Comparison of ENCODE assay signal across 16 cellular contexts in genomic region chr15:67022587-67022986, GRCh38. TPM values are rescaled to one million over a fixed set of nuclear protein-coding genes. Genes with fewer than 3 reads are reported as not detected.
DNase-seq lines count a peak whose midpoint lies in the region; ATAC-seq, FAIRE-seq and TF ChIP-seq lines count a peak whose summit lies in the region.
"Had no signal": no experiment of that assay in that cellular context is flagged by ENCODE, and none has a peak within 500 bp of the region (broad histone marks: within the 10 kb centered on the region; RNA-seq: fewer than 3 reads in every experiment).

No MANE protein-coding gene starts in this region.

- no peak overlapping the region for H2BK12ac ChIP-seq in H1 (ENCODE audit: low read depth, low read length)

- peak overlapping the region in 8 of 11 experiments; percentile 80 to 95 (median 92); a peak in 16 of 22 replicates for H3K4me2 ChIP-seq in BLaER1 treated with 17β-estradiol and CSF1 and Interleukin-3, amounts not matched to agents 10 nM and 100 nM
- no peak overlapping the region for H3K4me2 ChIP-seq in H1 (ENCODE audit: insufficient read depth in 1 of 2, low read depth in 2 of 2, low read length in 2 of 2)
- H3K4me2 ChIP-seq: GM23338 had no signal

- H3K18ac ChIP-seq in H1 (ENCODE audit: extremely low read depth, low read length) = no peak overlapping the region

- no peaks in the 10 kb centered on the region for H3K36me3 ChIP-seq in BLaER1 treated with 17β-estradiol and CSF1 and Interleukin-3, amounts not matched to agents 10 nM and 100 nM
- H3K36me3 ChIP-seq in H1 (ENCODE audit: control insufficient read depth in 2 of 4, insufficient read depth in 4 of 4, low read length in 3 of 4) (no peaks in the 10 kb centered on the region), colonic mucosa (no peaks in the 10 kb centered on the region)

- intact Hi-C loops in left colon (cut with DNase I, micrococcal nuclease) (no loop called here), colonic mucosa (cut with DNase I) (no loop called here)

- H3K4me1 ChIP-seq in BLaER1 treated with 17β-estradiol and CSF1 and Interleukin-3, amounts not matched to agents 10 nM and 100 nM = peaks cover 42 to 96% (median 93%) of the 10 kb centered on the region in 10 experiments
- H3K4me1 ChIP-seq in H1 (replicated peaks in 1 of 4; ENCODE audit: control insufficient read depth in 3 of 4, insufficient read depth in 4 of 4, low read length in 3 of 4) (peaks cover 6 to 10% (median 7%) of the 10 kb centered on the region in 4 experiments; a peak in 6 of 7 replicates), colonic mucosa (peaks cover 21% of the 10 kb centered on the region)

- no peak overlapping the region for H3K27ac Mint-ChIP-seq in activated CD8-positive, alpha-beta memory T cell treated with anti-CD3 and anti-CD28 coated beads, Interleukin-2, amount 10 ng/mL, durations not matched to agents 7 days and 5 days
- H3K27ac Mint-ChIP-seq: CD8-positive, alpha-beta memory T cell; GM23338 had no signal

- no peaks in the 10 kb centered on the region for H3K27me3 ChIP-seq in BLaER1 treated with 17β-estradiol and CSF1 and Interleukin-3, amounts not matched to agents 10 nM and 100 nM
- no peaks in the 10 kb centered on the region for H3K27me3 ChIP-seq in H1 (replicated peaks in 1 of 4; ENCODE audit: control insufficient read depth in 3 of 4, extremely low read depth in 1 of 4, insufficient read depth in 3 of 4, low read length in 3 of 4)
- H3K27me3 ChIP-seq in colonic mucosa = no peaks in the 10 kb centered on the region

- no peak for TF ChIP-seq EP300 in H1 (IDR thresholded peaks at IDR 0.05; ENCODE audit: borderline replicate concordance in 1 of 2, low read depth in 2 of 2, low read length in 2 of 2)

- POLR2A ChIA-PET in H1 (lab: Charles Lee; ENCODE audit: partially characterized antibody) = interaction anchor here (1.6 to 1.8 kb wide), 3 partner anchors 8 to 42 kb away, joined by 3 to 11 read pairs (median 5); partner anchors contain the start of gene SMAD3

- no peaks in the 10 kb centered on the region for H3K9me3 Mint-ChIP-seq in activated CD8-positive, alpha-beta memory T cell treated with anti-CD3 and anti-CD28 coated beads, Interleukin-2, amount 10 ng/mL, durations not matched to agents 7 days and 5 days (ENCODE audit: low read depth)
- H3K9me3 Mint-ChIP-seq: CD8-positive, alpha-beta memory T cell; GM23338; H9 had no signal

- peak overlapping the region; percentile 60; the same call in 1 of the 2 replicates for H2AK5ac ChIP-seq in H1 (ENCODE audit: low read depth, low read length)

- H3K9ac ChIP-seq in BLaER1 treated with 17β-estradiol and CSF1 and Interleukin-3, amounts not matched to agents 10 nM and 100 nM = peak overlapping the region in 7 of 11 experiments; percentile 4 to 90 (median 84); a peak in 8 of 22 replicates
- H3K9ac ChIP-seq in H1 (replicated peaks in 1 of 4; ENCODE audit: extremely low read depth in 1 of 4, low read depth in 3 of 4, low read length in 3 of 4) = no peak overlapping the region
- no peak overlapping the region for H3K9ac ChIP-seq in colonic mucosa (ENCODE audit: low read depth in 2 of 2, low read length in 2 of 2)

- H4K91ac ChIP-seq in H1 (replicated peaks; ENCODE audit: insufficient read length, low read length) = no peak overlapping the region

- TF ChIP-seq CTCF in H1 (IDR thresholded peaks at IDR 0.05; ENCODE audit: control extremely low read depth in 1 of 3, insufficient read depth in 1 of 3, low read depth in 1 of 3, low read length in 3 of 3) (no peak), colonic mucosa (IDR thresholded peaks at IDR 0.05) (no peak)

- no peak for FAIRE-seq in H1 (lab: Jason Lieb, UNC)
- FAIRE-seq: GM12891 had no signal

- no peak overlapping the region for H3K4me3 ChIP-seq in BLaER1 treated with 17β-estradiol and CSF1 and Interleukin-3, amounts not matched to agents 10 nM and 100 nM
- H3K4me3 ChIP-seq in H1 (ENCODE audit: extremely low read depth in 1 of 4, insufficient read depth in 2 of 4, low read depth in 3 of 4, low read length in 4 of 4) = no peak overlapping the region
- H3K4me3 ChIP-seq in colonic mucosa = no peak overlapping the region
- H3K4me3 ChIP-seq: GM23338 had no signal

- H3K14ac ChIP-seq in H1 (ENCODE audit: insufficient read length) = no peak overlapping the region

- no peak overlapping the region for H3K4ac ChIP-seq in H1 (replicated peaks; ENCODE audit: insufficient read length, low read depth, low read length)

- H3K79me1 ChIP-seq in H1 (ENCODE audit: low read depth, low read length) = no peaks in the 10 kb centered on the region; the same call in 1 of the 2 replicates

- no peaks in the 10 kb centered on the region for H3K79me2 ChIP-seq in H1 (ENCODE audit: control insufficient read depth in 1 of 2, insufficient read depth in 2 of 2, low read length in 2 of 2)

- 0 out of 2 replicates have a peak overlapping the region, but pooled peaks have one; percentile 65 for H2BK15ac ChIP-seq in H1 (ENCODE audit: low read length)

- CTCF ChIA-PET in activated CD8-positive, alpha-beta memory T cell treated with anti-CD3 and anti-CD28 coated beads, Interleukin-2, amount 10 ng/mL, durations not matched to agents 7 days and 5 days (lab: Charles Lee) = interaction anchor here (0.9 to 1.2 kb wide), 2 partner anchors 12 to 59 kb away, joined by 3 read pairs; no protein-coding TSS in a partner anchor
- CTCF ChIA-PET in H1 (lab: Charles Lee; ENCODE audit: partially characterized antibody) = interaction anchor here (0.9 to 1.3 kb wide), 2 partner anchors 13 to 18 kb away, joined by 3 read pairs; no protein-coding TSS in a partner anchor

- H3K4me3 Mint-ChIP-seq in activated CD8-positive, alpha-beta memory T cell treated with anti-CD3 and anti-CD28 coated beads, Interleukin-2, amount 10 ng/mL, durations not matched to agents 7 days and 5 days = no peak overlapping the region
- H3K4me3 Mint-ChIP-seq: CD8-positive, alpha-beta memory T cell; GM23338; H9 had no signal

- H3K56ac ChIP-seq in H1 (replicated peaks; ENCODE audit: insufficient read length, low read depth, low read length) = no peak overlapping the region

- no peak overlapping the region for H2BK120ac ChIP-seq in H1 (replicated peaks; ENCODE audit: low read depth, low read length)

- no peak overlapping the region for H4K8ac ChIP-seq in H1 (ENCODE audit: extremely low read depth, insufficient read depth, low read length)

- TF ChIP-seq POLR2A in H1 (IDR thresholded peaks at IDR 0.05; ENCODE audit: control extremely low read depth in 1 of 2, low read depth in 2 of 2, low read length in 2 of 2) = no peak

- peak; percentile 54 for DNase-seq in activated CD8-positive, alpha-beta memory T cell treated with anti-CD3 and anti-CD28 coated beads for 24 hours
- no peak for DNase-seq in activated CD8-positive, alpha-beta memory T cell treated with anti-CD3 and anti-CD28 coated beads, Interleukin-2, amount 10 ng/mL, durations not matched to agents 7 days and 5 days
- DNase-seq in M059J (ENCODE audit: low read depth) = peak; percentile 36
- no peak for DNase-seq in H1 (ENCODE audit: low read depth in 1 of 2, low spot score in 2 of 2)
- no peak for DNase-seq in left colon
- no peak for DNase-seq in colonic mucosa
- no peak for DNase-seq in DMS79 (lab: John Stamatoyannopoulos, UW)
- DNase-seq: Calu3; CD8-positive, alpha-beta memory T cell; DMS 273 treated with DMSO at 0.1 percent for 48 hours; H9 had no signal

- H2BK5ac ChIP-seq in H1 (ENCODE audit: low read depth, low read length) = no peak overlapping the region

- no peak overlapping the region for H2AFZ ChIP-seq in H1 (ENCODE audit: low read length)
- H2AFZ ChIP-seq: GM23338 had no signal

- no peaks in the 10 kb centered on the region for H3K36me3 Mint-ChIP-seq in activated CD8-positive, alpha-beta memory T cell treated with anti-CD3 and anti-CD28 coated beads, Interleukin-2, amount 10 ng/mL, durations not matched to agents 7 days and 5 days
- H3K36me3 Mint-ChIP-seq: CD8-positive, alpha-beta memory T cell had no signal

- ATAC-seq in activated CD8-positive, alpha-beta memory T cell treated with anti-CD3 and anti-CD28 coated beads, Interleukin-2, amount 10 ng/mL, durations not matched to agents 7 days and 5 days = no peak
- no peak for ATAC-seq in left colon
- ATAC-seq: GM23338 had no signal

- H3K27ac ChIP-seq in BLaER1 treated with 17β-estradiol and CSF1 and Interleukin-3, amounts not matched to agents 10 nM and 100 nM = peak overlapping the region in 10 of 11 experiments; percentile 90 to 100 (median 97); a peak in 19 of 22 replicates
- H3K27ac ChIP-seq in H1 (ENCODE audit: low read depth, low read length) (no peak overlapping the region), colonic mucosa (no peak overlapping the region)
- H3K27ac ChIP-seq: 22Rv1, HL-60 had no signal

- H3K9me3 ChIP-seq in BLaER1 treated with 17β-estradiol and CSF1 and Interleukin-3, amounts not matched to agents 10 nM and 100 nM (replicated peaks in 1 of 11) = no peaks in the 10 kb centered on the region
- H3K9me3 ChIP-seq in H1 (ENCODE audit: insufficient read depth in 2 of 2, low read depth in 1 of 2, low read length in 1 of 2) = no peaks in the 10 kb centered on the region
- H3K9me3 ChIP-seq in colonic mucosa = no peaks in the 10 kb centered on the region

- H3K23ac ChIP-seq in H1 (ENCODE audit: insufficient read length) = no peak overlapping the region

- H4K20me1 ChIP-seq in BLaER1 treated with 17β-estradiol and CSF1 and Interleukin-3, amounts not matched to agents 10 nM and 100 nM = no peaks in the 10 kb centered on the region
- H4K20me1 ChIP-seq in H1 (replicated peaks in 1 of 2; ENCODE audit: control insufficient read depth in 1 of 2, insufficient read depth in 2 of 2, low read length in 2 of 2) = no peaks in the 10 kb centered on the region

- TF ChIP-seq RAD21 in H1 (IDR thresholded peaks at IDR 0.05 in 1 of 2, conservative IDR thresholded peaks at IDR 0.05 in 1 of 2; ENCODE audit: low read depth in 2 of 2, low read length in 2 of 2) = no peak

- peaks cover 16% of the 10 kb centered on the region for H3K27me3 Mint-ChIP-seq in activated CD8-positive, alpha-beta memory T cell treated with anti-CD3 and anti-CD28 coated beads, Interleukin-2, amount 10 ng/mL, durations not matched to agents 7 days and 5 days

- peaks cover 20% of the 10 kb centered on the region for H3K4me1 Mint-ChIP-seq in activated CD8-positive, alpha-beta memory T cell treated with anti-CD3 and anti-CD28 coated beads, Interleukin-2, amount 10 ng/mL, durations not matched to agents 7 days and 5 days

- H4K5ac ChIP-seq in H1 (ENCODE audit: insufficient read length, low read depth, low read length) = no peak overlapping the region

- H2BK20ac ChIP-seq in H1 (ENCODE audit: low read length) = no peak overlapping the region

- no peaks in the 10 kb centered on the region for H3K23me2 ChIP-seq in H1 (ENCODE audit: low read depth, low read length)

RNA-seq across cellular contexts. Expression of gene SMAD3, which starts 42.8 kb away (rescaled TPM):
- 10 to 100 TPM; 87.1 to 88.0 TPM for total RNA-seq in activated CD8-positive, alpha-beta memory T cell treated with anti-CD3 and anti-CD28 coated beads, Interleukin-2, amount 10 ng/mL, durations not matched to agents 7 days and 5 days
- 32.6 and 46.7 TPM in 2 replicates for total RNA-seq in M059J (2014; rRNA removed; shearing (Covaris generic))
- total RNA-seq in H1 (2021; fragmentation: NEBNext Ultra II Directional; extraction: Animal tissue kit (Norgen Biotek cat#: 25700)) = 11.1 and 12.4 TPM in 2 replicates
- 10.1 and 17.3 TPM in 2 replicates for polyA plus RNA-seq in H1 (2011; rRNA removed)
- polyA plus RNA-seq in H1 (2011; cell fraction: cytosol; rRNA removed) = 9.1 TPM
- 41.6 TPM for polyA plus RNA-seq in H1 (2011; cell fraction: nucleus; rRNA removed)
- 7.8 to 10.4 TPM (median 8.7 TPM) in 4 replicates for polyA plus RNA-seq in H1 (2012, experiment 1 of 2)
- polyA plus RNA-seq in H1 (2012, experiment 2 of 2) = 5.0 TPM
- polyA plus RNA-seq in H1 (2013, experiment 1 of 2) = 13.2 TPM
- polyA plus RNA-seq in H1 (2013, experiment 2 of 2) = 11.1 TPM
- polyA minus RNA-seq in H1 (2011; rRNA and poly(A)+ RNA removed) = 16.5 and 18.3 TPM in 2 replicates
- polyA minus RNA-seq in H1 (2011; cell fraction: cytosol; rRNA and poly(A)+ RNA removed) = 12.3 TPM
- 14.3 TPM for polyA minus RNA-seq in H1 (2011; cell fraction: nucleus; rRNA and poly(A)+ RNA removed)
- total RNA-seq in left colon = 10 to 100 TPM; 33.3 to 60.7 TPM
- total RNA-seq in colonic mucosa = 10 to 100 TPM; 38.6 to 62.1 TPM

Comparison
In these comparisons a context has a peak if more than half of its experiments do, and no peak if none do; other contexts are left out.
1. DNase-seq: peak in activated CD8-positive, alpha-beta memory T cell treated with anti-CD3 and anti-CD28 coated beads for 24 hours (single experiment) and M059J (single experiment); none in activated CD8-positive, alpha-beta memory T cell treated with anti-CD3 and anti-CD28 coated beads, Interleukin-2, amount 10 ng/mL, durations not matched to agents 7 days and 5 days (single experiment), H1 (0 of 2), left colon (0 of 2), colonic mucosa (single experiment) and DMS79 (single experiment).
2. H3K27ac ChIP-seq: peak in BLaER1 treated with 17β-estradiol and CSF1 and Interleukin-3, amounts not matched to agents 10 nM and 100 nM (10 of 11); none in H1 (single experiment) and colonic mucosa (single experiment).
3. H3K4me2 ChIP-seq: peak in BLaER1 treated with 17β-estradiol and CSF1 and Interleukin-3, amounts not matched to agents 10 nM and 100 nM (8 of 11); none in H1 (0 of 2).
4. H3K9ac ChIP-seq: peak in BLaER1 treated with 17β-estradiol and CSF1 and Interleukin-3, amounts not matched to agents 10 nM and 100 nM (7 of 11); none in H1 (0 of 4) and colonic mucosa (0 of 2).